In the genomic region with DNA sequence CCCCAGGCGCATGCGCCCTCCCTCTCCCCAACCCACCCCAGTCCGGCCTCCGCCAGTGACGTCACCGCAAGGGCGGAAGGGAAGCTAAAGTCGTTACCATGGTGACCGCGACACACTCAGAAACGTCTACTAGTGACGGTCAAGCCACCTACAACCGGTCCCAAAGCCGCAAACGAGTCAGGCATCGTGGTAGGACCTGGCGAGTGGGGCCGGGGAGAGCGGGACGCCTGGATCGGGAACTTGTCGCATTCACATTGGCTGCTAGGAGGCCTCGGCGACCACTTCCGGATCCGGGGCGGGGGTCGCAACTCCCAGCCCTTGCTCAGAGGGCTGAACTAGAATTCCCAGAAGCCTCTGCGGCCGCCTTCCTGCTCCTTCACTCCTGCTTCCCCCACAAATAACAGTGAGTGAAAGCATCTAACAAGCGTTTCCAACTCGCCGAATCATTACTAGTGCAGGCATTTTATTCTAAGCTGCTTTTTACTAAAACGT, we compare ENCODE assay signal across 7 cellular contexts. TPM values are rescaled to one million over a fixed set of nuclear protein-coding genes. Genes with fewer than 3 reads are reported as not detected.
DNase-seq lines count a peak whose midpoint lies in the region; ATAC-seq and TF ChIP-seq lines count a peak whose summit lies in the region.

Gene ZSCAN5A (minus strand): TSS at position 256 of the 492 bp plus-strand sequence. CDS start 89,793 bp downstream, outside the sequence.

- peaks cover 5% of the 10 kb centered on the region for H3K79me2 ChIP-seq in hepatocyte

- TF ChIP-seq CTCF in hepatocyte (IDR thresholded peaks at IDR 0.05; ENCODE audit: poor library complexity): no peak

- peak within 1 kb of the TSS; percentile 63 for H2AFZ ChIP-seq in hepatocyte

- peaks cover 7% of the 10 kb centered on the region for H3K4me1 ChIP-seq in hepatocyte (ENCODE audit: insufficient read depth)

- DNase-seq in NCI-H2081 treated with DMSO at 0.1 percent for 48 hours (lab: John Stamatoyannopoulos, UW): peak; percentile 89
- DNase-seq in T1000 (lab: John Stamatoyannopoulos, UW): peak; percentile 96
- DNase-seq in astrocyte of the hippocampus (ENCODE audit: low read depth, low spot score): peak; percentile 97
- DNase-seq in hepatocyte (ENCODE audit: low spot score): peak; percentile 98
- peak; percentile 79 for DNase-seq in renal cortical epithelial cell (ENCODE audit: low read depth)

- H3K27ac ChIP-seq in hepatocyte: peak within 1 kb of the TSS; percentile 97

- H3K4me3 ChIP-seq in hepatocyte: peak within 1 kb of the TSS; percentile 22

- no peaks in the 10 kb centered on the region for H3K9me2 ChIP-seq in hepatocyte (replicated peaks; ENCODE audit: insufficient read depth)

- WGBS in hepatocyte (ENCODE audit: low lambda C conversion rate, missing lambda C conversion rate): 1% methylated on average over 29 of the region's 34 CpGs

- ATAC-seq in GM18519 (IDR thresholded peaks at IDR 0.05; ENCODE audit: low FRiP score, unreplicated experiment) (peak; percentile 48), HG03045 (IDR thresholded peaks at IDR 0.05; ENCODE audit: unreplicated experiment) (peak; percentile 76)

- no peaks in the 10 kb centered on the region for H3K36me3 ChIP-seq in hepatocyte (replicated peaks; ENCODE audit: insufficient read depth, low read depth)

- peak within 1 kb of the TSS; percentile 77 for H3K4me2 ChIP-seq in hepatocyte

- H3K9me3 ChIP-seq in hepatocyte (ENCODE audit: low read depth): no peaks in the 10 kb centered on the region

- H4K20me1 ChIP-seq in hepatocyte (ENCODE audit: insufficient read depth, poor library complexity, severe bottlenecking): no peaks in the 10 kb centered on the region

- H3K27me3 ChIP-seq in hepatocyte: no peaks in the 10 kb centered on the region

RNA-seq across cellular contexts. Expression of gene ZSCAN5A, which starts in this region (rescaled TPM):
- total RNA-seq in hepatocyte (7.0 and 10.6 TPM in 2 replicates), renal cortical epithelial cell (4.7 and 5.7 TPM in 2 replicates)
- 4.9 and 7.3 TPM in 2 replicates for polyA plus RNA-seq in hepatocyte

Comparison
In these comparisons a context has a peak if more than half of its experiments do, and no peak if none do; other contexts are left out.
1. Peak in every context shown above with its lines: DNase-seq, ATAC-seq, H3K4me3 ChIP-seq and H3K27ac ChIP-seq.